Comparison of ENCODE assay signal across 18 cellular contexts in the genomic region with DNA sequence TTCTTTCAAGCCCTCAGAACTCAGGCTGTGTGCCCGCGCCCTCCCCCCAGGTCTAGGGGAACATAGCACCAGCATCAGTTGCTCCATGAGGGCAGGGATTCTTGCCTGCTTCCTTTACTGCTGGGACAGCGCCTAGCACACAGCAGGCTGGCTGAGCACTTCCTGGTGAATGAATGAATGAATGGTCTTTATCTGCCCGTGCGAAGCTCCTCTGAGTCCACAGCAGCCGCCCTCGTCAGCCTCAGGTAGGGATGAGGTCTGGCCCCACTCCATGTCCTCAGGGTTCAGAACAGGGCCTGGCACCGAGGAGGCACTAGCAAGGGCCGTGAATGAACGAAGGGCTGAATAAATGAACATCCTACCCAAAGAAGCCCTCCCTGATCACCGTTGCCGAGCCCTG. TPM values are rescaled to one million over a fixed set of nuclear protein-coding genes. Genes with fewer than 3 reads are reported as not detected.
A peak's percentile ranks its signal among the peaks of the same experiment; 100 is the strongest.
DNase-seq lines count a peak whose midpoint lies in the region; ATAC-seq, FAIRE-seq and TF ChIP-seq lines count a peak whose summit lies in the region.
"Had no signal": no experiment of that assay in that cellular context is flagged by ENCODE, and none has a peak within 500 bp of the region (broad histone marks: within the 10 kb centered on the region; RNA-seq: fewer than 3 reads in every experiment).

No MANE protein-coding gene starts in this region.

- DNase-seq in A549 (ENCODE audit: low read depth in 1 of 2, low spot score in 1 of 2) (no peak), Calu3 (no peak), body of pancreas (peak in 1 of 4 donors; percentile 35), upper lobe of left lung (no peak)
- DNase-seq: activated CD4-positive, alpha-beta T cell treated with anti-CD3 and anti-CD28 coated beads, Interleukin-2, amount 50 U/mL, for 48 hours; activated T-cell treated with anti-CD3 and anti-CD28 coated beads, Interleukin-2, amount 50 U/mL, for 48 hours; CD8-positive, alpha-beta memory T cell; NCI-H1105 treated with DMSO at 0.1 percent for 48 hours; NCI-H526 treated with DMSO at 0.1 percent for 48 hours; nucleus accumbens; SHP77 treated with DMSO at 0.1 percent for 48 hours had no signal

- TF ChIP-seq POLR2A in A549 (IDR thresholded peaks at IDR 0.05; ENCODE audit: low read length) (no peak), body of pancreas (IDR thresholded peaks at IDR 0.05) (no peak), upper lobe of left lung (IDR thresholded peaks at IDR 0.05) (no peak)

- H3K27ac ChIP-seq in A549 (peak overlapping the region; percentile 78 to 79), body of pancreas (peak overlapping the region; percentile 35 to 75 (median 54)), upper lobe of left lung (peak overlapping the region in 1 of 4 donors; percentile 97)

- peaks cover 54% of the 10 kb centered on the region for H3K4me1 Mint-ChIP-seq in Calu3 (ENCODE audit: low read depth, unreplicated experiment)

- no peaks in the 10 kb centered on the region for H3K9me3 ChIP-seq in A549
- H3K9me3 ChIP-seq in body of pancreas, result no peaks in the 10 kb centered on the region
- no peaks in the 10 kb centered on the region for H3K9me3 ChIP-seq in mucosa of stomach (ENCODE audit: control insufficient read depth, low read length)
- H3K9me3 ChIP-seq in upper lobe of left lung, result no peaks in the 10 kb centered on the region
- H3K9me3 ChIP-seq: breast epithelium had no signal

- ATAC-seq in A549 (no peak), body of pancreas (no peak), GM21515 (IDR thresholded peaks at IDR 0.05; ENCODE audit: unreplicated experiment) (no peak), upper lobe of left lung (ENCODE audit: low FRiP score in 2 of 2) (no peak), HG03469 (IDR thresholded peaks at IDR 0.05; ENCODE audit: unreplicated experiment) (no peak), HG03442 (IDR thresholded peaks at IDR 0.05; ENCODE audit: unreplicated experiment) (no peak)
- ATAC-seq: stimulated activated effector memory CD8-positive, alpha-beta T cell treated with anti-CD3 and anti-CD28 coated beads, Interleukin-12 subunit alpha, Interleukin-12 subunit beta, amount 100 ng/mL, for 72 hours had no signal

- H3K4me3 ChIP-seq in A549 (no peak overlapping the region), body of pancreas (no peak overlapping the region), mucosa of stomach (ENCODE audit: low read length) (no peak overlapping the region), upper lobe of left lung (no peak overlapping the region)
- H3K4me3 ChIP-seq: breast epithelium had no signal

- peak overlapping the region; percentile 39 for H3K27ac Mint-ChIP-seq in Calu3 (ENCODE audit: unreplicated experiment)
- H3K27ac Mint-ChIP-seq: stimulated activated effector memory CD8-positive, alpha-beta T cell treated with anti-CD3 and anti-CD28 coated beads, Interleukin-12 subunit alpha, Interleukin-12 subunit beta, amount 100 ng/mL, for 72 hours had no signal

- H3K27me3 Mint-ChIP-seq in Calu3 (ENCODE audit: unreplicated experiment), result no peaks in the 10 kb centered on the region
- H3K27me3 Mint-ChIP-seq: CD8-positive, alpha-beta memory T cell had no signal

- 89% methylated on average over 12 of the region's 12 CpGs for WGBS in A549 (ENCODE audit: missing lambda C conversion rate)
- WGBS in body of pancreas, 2 donors, result 49 to 57% methylated on average over 10 to 12 of the region's 12 CpGs
- WGBS in upper lobe of left lung, 2 donors, result 88 to 90% methylated on average over 4 to 12 of the region's 12 CpGs

- H3K36me3 ChIP-seq in body of pancreas (replicated peaks in 1 of 2; ENCODE audit: insufficient read depth in 1 of 2, low read depth in 2 of 2) (no peaks in the 10 kb centered on the region), mucosa of stomach (ENCODE audit: control insufficient read depth, insufficient read depth, low read length) (no peaks in the 10 kb centered on the region), upper lobe of left lung (peaks cover 4 to 39% (median 9%) of the 10 kb centered on the region in 4 donors)
- H3K36me3 ChIP-seq: breast epithelium had no signal

- peak overlapping the region; percentile 5 for H3K9ac ChIP-seq in mucosa of stomach (ENCODE audit: low read length)

- FAIRE-seq in A549 (lab: Jason Lieb, UNC), result no peak

- no peak for TF ChIP-seq CTCF in A549 (IDR thresholded peaks at IDR 0.05)
- TF ChIP-seq CTCF in Calu3 (IDR thresholded peaks at IDR 0.05; ENCODE audit: unreplicated experiment), result no peak
- TF ChIP-seq CTCF in body of pancreas (IDR thresholded peaks at IDR 0.05), result no peak
- TF ChIP-seq CTCF in upper lobe of left lung (IDR thresholded peaks at IDR 0.05), result no peak

- H3K27me3 ChIP-seq in body of pancreas (no peaks in the 10 kb centered on the region), mucosa of stomach (ENCODE audit: control insufficient read depth, insufficient read depth, low read length) (no peaks in the 10 kb centered on the region), upper lobe of left lung (no peaks in the 10 kb centered on the region)
- H3K27me3 ChIP-seq: breast epithelium had no signal

- POLR2A ChIA-PET in A549 (lab: Yijun Ruan, JAX), result no interaction called here

- TF ChIP-seq RAD21 in A549 (conservative IDR thresholded peaks at IDR 0.05 in 1 of 2, IDR thresholded peaks at IDR 0.05 in 1 of 2), result no peak

- peak overlapping the region; percentile 46 for H3K4me3 Mint-ChIP-seq in Calu3 (ENCODE audit: low read depth, unreplicated experiment)
- H3K4me3 Mint-ChIP-seq: CD8-positive, alpha-beta memory T cell; stimulated activated effector memory CD8-positive, alpha-beta T cell treated with anti-CD3 and anti-CD28 coated beads, Interleukin-12 subunit alpha, Interleukin-12 subunit beta, amount 100 ng/mL, for 72 hours had no signal

- no peaks in the 10 kb centered on the region for H3K9me3 Mint-ChIP-seq in Calu3 (ENCODE audit: low read depth, unreplicated experiment)
- H3K9me3 Mint-ChIP-seq: CD8-positive, alpha-beta memory T cell; stimulated activated effector memory CD8-positive, alpha-beta T cell treated with anti-CD3 and anti-CD28 coated beads, Interleukin-12 subunit alpha, Interleukin-12 subunit beta, amount 100 ng/mL, for 72 hours had no signal

- intact Hi-C loops in Calu3 (cut with micrococcal nuclease; ENCODE audit: unreplicated experiment), result no loop called here
- intact Hi-C loops in body of pancreas (cut with DNase I), result no loop called here

- no TSS peak for BruUV-seq in Calu3 (replicated peaks; lab: Mats Ljungman, UMichigan)

- TF ChIP-seq EP300 in A549 (IDR thresholded peaks at IDR 0.05) (no peak), upper lobe of left lung (IDR thresholded peaks at IDR 0.05) (no peak)

- CTCF ChIA-PET in A549 (lab: Yijun Ruan, JAX), result interaction anchor here (0.7 to 10.9 kb wide), 5 partner anchors 10 to 64 kb away, joined by 3 to 147 read pairs (median 6); no protein-coding TSS in a partner anchor
- CTCF ChIA-PET in Calu3 (lab: Charles Lee), result no interaction called here

- peaks cover 66% of the 10 kb centered on the region for H3K4me1 ChIP-seq in A549
- H3K4me1 ChIP-seq in body of pancreas, result peaks cover 82% of the 10 kb centered on the region
- H3K4me1 ChIP-seq in mucosa of stomach (ENCODE audit: control insufficient read depth, insufficient read depth, low read length), result peaks cover 92% of the 10 kb centered on the region
- H3K4me1 ChIP-seq in upper lobe of left lung, result peaks cover 53 to 86% (median 78%) of the 10 kb centered on the region in 4 donors

- H3K4me2 ChIP-seq in A549, result peak overlapping the region; percentile 40

- peaks cover 4% of the 10 kb centered on the region for H3K36me3 Mint-ChIP-seq in Calu3 (ENCODE audit: insufficient read depth, unreplicated experiment)
- H3K36me3 Mint-ChIP-seq: stimulated activated effector memory CD8-positive, alpha-beta T cell treated with anti-CD3 and anti-CD28 coated beads, Interleukin-12 subunit alpha, Interleukin-12 subunit beta, amount 100 ng/mL, for 72 hours had no signal

TF ChIP-seq in A549, 52 proteins besides CTCF, POLR2A, EP300 and RAD21:
- TF ChIP-seq ZC3H11A (IDR thresholded peaks at IDR 0.05), result no peak
- no peak for TF ChIP-seq POLR2AphosphoS2 (conservative IDR thresholded peaks at IDR 0.05; ENCODE audit: low read length)
- TF ChIP-seq BHLHE40 (IDR thresholded peaks at IDR 0.05; ENCODE audit: low read depth, low read length), result no peak
TF ChIP-seq in A549: peak in this region for 0.

RNA-seq across cellular contexts. Expression of gene ARRB1, which starts 27.3 kb away (rescaled TPM):
- polyA plus RNA-seq in A549 (2011; rRNA removed) (14.3 and 18.1 TPM in 2 replicates), A549 (2017; fragmentation: RNase III; extraction: RNeasy Plus Mini Kit Qiagen cat#74134 plus additional on column Dnase treatment) (4.9 to 8.4 TPM (median 6.8 TPM) in 3 replicates)
- 4.8 TPM in 2 replicates for polyA plus RNA-seq in A549 (2012; cell fraction: cytosol; rRNA removed)
- 3.8 and 5.0 TPM in 2 replicates for polyA plus RNA-seq in A549 (2012; cell fraction: nucleus; rRNA removed)
- polyA minus RNA-seq in A549 (2011; rRNA and poly(A)+ RNA removed), result 54.8 and 57.9 TPM in 2 replicates
- total RNA-seq in Calu3 (2022) (8.7 and 12.8 TPM in 2 replicates), body of pancreas (10 to 100 TPM; 41.0 to 54.1 TPM), upper lobe of left lung (100 to 1,000 TPM; 119 to 235 (median 170) TPM)
- total RNA-seq: OCI-LY7 had no signal
